ENCODE assay signal across 1 cellular context in genomic region chr4:855880-856467, GRCh38.
TF ChIP-seq lines count a peak whose summit lies in the region.

No MANE protein-coding gene starts in this region.

TF ChIP-seq in HepG2, 621 proteins besides CTCF, POLR2A, EP300 and RAD21:
- 0 out of 2 replicates have a peak, but pooled peaks have one; percentile 5 for TF ChIP-seq CEBPG (CRISPR knock-in tag; IDR thresholded peaks at IDR 0.05)
- peak; percentile 93 for TF ChIP-seq ZNF121 (CRISPR knock-in tag; IDR thresholded peaks at IDR 0.05)
- peak; percentile 47; the same call in 1 of the 2 replicates for TF ChIP-seq CEBPB (IDR thresholded peaks at IDR 0.05; ENCODE audit: borderline replicate concordance, low read depth, low read length)
